9 cellular contexts compared by ENCODE assay signal in the genomic region with DNA sequence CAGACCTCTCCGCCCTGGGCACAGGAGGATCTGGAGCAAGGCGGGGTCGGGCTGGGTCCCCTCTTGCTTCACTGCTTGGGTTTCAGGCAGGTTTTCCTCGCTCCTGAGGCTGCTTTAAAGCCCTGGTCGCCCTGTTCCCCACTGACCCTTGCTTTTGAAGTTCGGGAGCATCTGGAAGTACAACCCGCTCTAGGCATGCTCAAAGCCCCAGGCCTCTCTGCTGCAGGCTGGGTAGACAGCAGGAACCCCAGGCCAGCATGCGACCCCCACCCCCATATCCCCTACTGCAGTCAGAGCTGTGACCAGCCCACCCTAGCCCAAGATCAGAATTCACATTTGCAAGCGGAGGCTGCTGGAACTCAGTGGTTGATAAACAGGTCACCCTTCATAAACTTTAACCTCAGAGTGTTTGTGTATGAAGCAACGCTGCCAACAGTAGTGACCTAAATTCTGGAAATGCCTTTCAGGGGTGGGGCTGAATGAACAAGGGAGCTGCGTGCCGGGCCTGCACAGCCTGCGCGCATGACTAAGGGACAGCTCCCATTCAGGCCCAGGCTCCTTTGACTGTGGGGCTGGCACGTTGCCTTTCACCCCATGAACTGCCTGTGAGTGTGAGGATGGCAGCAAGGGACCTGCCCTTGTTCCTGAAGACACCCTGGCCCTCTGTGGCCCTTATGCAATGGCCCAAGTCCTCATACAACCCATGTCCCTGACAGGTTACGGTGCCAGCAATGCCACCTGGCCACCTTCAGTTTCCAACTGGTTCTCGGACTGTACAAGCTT. TPM values are rescaled to one million over a fixed set of nuclear protein-coding genes. Genes with fewer than 3 reads are reported as not detected.
DNase-seq lines count a peak whose midpoint lies in the region; ATAC-seq, FAIRE-seq and TF ChIP-seq lines count a peak whose summit lies in the region.
"Had no signal": no experiment of that assay in that cellular context is flagged by ENCODE, and none has a peak within 500 bp of the region (broad histone marks: within the 10 kb centered on the region; RNA-seq: fewer than 3 reads in every experiment).

No MANE protein-coding gene starts in this region.

- no peak for TF ChIP-seq RAD21 in HepG2 (CRISPR knock-in tag; IDR thresholded peaks at IDR 0.05)

- H3K4me1 ChIP-seq in HUES48 (ENCODE audit: control insufficient read depth, insufficient read depth, low read length) (peaks cover 21% of the 10 kb centered on the region), HepG2 (ENCODE audit: insufficient read depth, low read length) (peaks cover 76% of the 10 kb centered on the region), upper lobe of left lung (peaks cover 25 to 47% (median 30%) of the 10 kb centered on the region in 4 donors)

- peaks cover 6% of the 10 kb centered on the region for H3K27me3 Mint-ChIP-seq in activated naive CD8-positive, alpha-beta T cell treated with anti-CD3 and anti-CD28 coated beads, Interleukin-2, amount 50 U/mL, for 24 hours

- TF ChIP-seq POLR2A in HepG2 (IDR thresholded peaks at IDR 0.05; ENCODE audit: insufficient read depth in 1 of 2, low read depth in 2 of 2, low read length in 2 of 2) (peak; percentile 27 to 60; a peak in 3 of 4 replicates), upper lobe of left lung (IDR thresholded peaks at IDR 0.05) (peak in 1 of 4 donors; percentile 39)

- TF ChIP-seq EP300 in HepG2 (IDR thresholded peaks at IDR 0.05; ENCODE audit: low read depth in 2 of 2, low read length in 2 of 2): peak; percentile 57 to 90; a peak in 3 of 4 replicates
- TF ChIP-seq EP300 in HepG2 (CRISPR knock-in tag; IDR thresholded peaks at IDR 0.05; ENCODE audit: borderline replicate concordance): peak; percentile 88
- peak in 2 of 4 donors; percentile 61 to 88 for TF ChIP-seq EP300 in upper lobe of left lung (IDR thresholded peaks at IDR 0.05)

- TF ChIP-seq CTCF in HepG2 (CRISPR knock-in tag; IDR thresholded peaks at IDR 0.05) (no peak; the same call in 1 of the 2 replicates), upper lobe of left lung (IDR thresholded peaks at IDR 0.05) (no peak)

- in situ Hi-C loops in HepG2 (cut with HindIII; ENCODE audit: extremely low pct_ligation_motif_present, low pct_unique_long_range_greater_than_20kb): no loop called here

- H3K4me1 Mint-ChIP-seq in activated naive CD8-positive, alpha-beta T cell treated with anti-CD3 and anti-CD28 coated beads, Interleukin-2, amount 50 U/mL, for 24 hours: peaks cover 24% of the 10 kb centered on the region

- H3K79me2 ChIP-seq in HepG2 (ENCODE audit: insufficient read depth, low read length): no peaks in the 10 kb centered on the region

- H3K27ac Mint-ChIP-seq in activated naive CD8-positive, alpha-beta T cell treated with anti-CD3 and anti-CD28 coated beads, Interleukin-2, amount 50 U/mL, for 24 hours: no peak overlapping the region

- H3K9ac ChIP-seq in HUES48 (ENCODE audit: low read depth, low read length) (no peak overlapping the region), HepG2 (ENCODE audit: insufficient read depth, low read depth, low read length) (peak overlapping the region; percentile 84)

- H3K9me3 Mint-ChIP-seq in activated naive CD8-positive, alpha-beta T cell treated with anti-CD3 and anti-CD28 coated beads, Interleukin-2, amount 50 U/mL, for 24 hours: no peaks in the 10 kb centered on the region

- 7% methylated on average over 9 of the region's 17 CpGs for WGBS in HepG2 (ENCODE audit: low lambda C conversion rate)
- 50 to 81% methylated on average over 3 to 16 of the region's 17 CpGs for WGBS in upper lobe of left lung, 2 donors

- no peaks in the 10 kb centered on the region for H3K27me3 ChIP-seq in HUES48 (ENCODE audit: control insufficient read depth, insufficient read depth, low read length)
- no peaks in the 10 kb centered on the region for H3K27me3 ChIP-seq in HepG2 (ENCODE audit: control insufficient read depth in 1 of 2, insufficient read depth in 2 of 2, low read length in 2 of 2)
- H3K27me3 ChIP-seq in upper lobe of left lung: no peaks in the 10 kb centered on the region

- H3K4me3 ChIP-seq in HUES48 (ENCODE audit: low read depth, low read length): no peak overlapping the region
- peak overlapping the region; percentile 49 to 69 (median 49); a peak in 5 of 6 replicates for H3K4me3 ChIP-seq in HepG2 (replicated peaks in 1 of 3; ENCODE audit: insufficient read depth in 1 of 3, low read depth in 2 of 3, low read length in 3 of 3)
- H3K4me3 ChIP-seq in upper lobe of left lung: no peak overlapping the region

- H3K9me3 ChIP-seq in HUES48 (ENCODE audit: control insufficient read depth, insufficient read depth, low read length) (no peaks in the 10 kb centered on the region), HepG2 (ENCODE audit: low read length) (no peaks in the 10 kb centered on the region), upper lobe of left lung (no peaks in the 10 kb centered on the region)

- BruUV-seq in HepG2 (replicated peaks; lab: Mats Ljungman, UMichigan): no TSS peak

- no peaks in the 10 kb centered on the region for H4K20me1 ChIP-seq in HepG2 (ENCODE audit: insufficient read depth, low read length)

- peak; percentile 93 for ATAC-seq in HepG2
- peak; percentile 91 to 95 for ATAC-seq in upper lobe of left lung (ENCODE audit: low FRiP score in 2 of 2)
- no peak for ATAC-seq in activated naive CD8-positive, alpha-beta T cell treated with anti-CD3 and anti-CD28 coated beads, Interleukin-2, amount 50 U/mL, for 24 hours
- no peak for ATAC-seq in GM21825 (IDR thresholded peaks at IDR 0.05; ENCODE audit: unreplicated experiment)
- no peak for ATAC-seq in HG03095 (IDR thresholded peaks at IDR 0.05; ENCODE audit: unreplicated experiment)

- H3K36me3 ChIP-seq in HUES48 (ENCODE audit: control insufficient read depth, insufficient read depth, low read length) (no peaks in the 10 kb centered on the region), HepG2 (replicated peaks in 1 of 2; ENCODE audit: control insufficient read depth in 1 of 2, insufficient read depth in 2 of 2, low read length in 2 of 2) (no peaks in the 10 kb centered on the region), upper lobe of left lung (no peaks in the 10 kb centered on the region)

- FAIRE-seq in HepG2 (lab: Jason Lieb, UNC): peak; percentile 95

- no peaks in the 10 kb centered on the region for H3K36me3 Mint-ChIP-seq in activated naive CD8-positive, alpha-beta T cell treated with anti-CD3 and anti-CD28 coated beads, Interleukin-2, amount 50 U/mL, for 24 hours (ENCODE audit: low read depth)

- peak overlapping the region; percentile 92 for H3K4me2 ChIP-seq in HepG2 (ENCODE audit: low read depth, low read length)

- CTCF ChIA-PET in HepG2 (lab: Yijun Ruan, JAX; ENCODE audit: low intra/inter-chr PET ratio, low total read pairs): no interaction called here

- DNase-seq in HepG2 (ENCODE audit: low spot score): peak; percentile 96
- DNase-seq in upper lobe of left lung: peak; percentile 88 to 96
- no peak for DNase-seq in activated naive CD8-positive, alpha-beta T cell treated with anti-CD3 and anti-CD28 coated beads, Interleukin-2, amount 50 U/mL, for 24 hours
- DNase-seq in NCI-H524 (lab: John Stamatoyannopoulos, UW): no peak

- H2AFZ ChIP-seq in HepG2 (ENCODE audit: low read length): no peak overlapping the region

- intact Hi-C loops in HepG2 (cut with micrococcal nuclease; ENCODE audit: unreplicated experiment): loop anchor here (1.0 kb wide), 1 partner anchor 111 kb away; no protein-coding TSS in a partner anchor

- no peak overlapping the region for H3K4me3 Mint-ChIP-seq in activated naive CD8-positive, alpha-beta T cell treated with anti-CD3 and anti-CD28 coated beads, Interleukin-2, amount 50 U/mL, for 24 hours

- POLR2A ChIA-PET in HepG2 (lab: Yijun Ruan, JAX): interaction anchor here (0.6 to 2.1 kb wide), 17 partner anchors 11 to 167 kb away, joined by 3 to 25 read pairs (median 5); partner anchors contain the start of gene UPF2

- peak overlapping the region; percentile 80 for H3K27ac ChIP-seq in HUES48 (ENCODE audit: low read depth, low read length)
- H3K27ac ChIP-seq in cingulate gyrus (ENCODE audit: low read depth, low read length): peak overlapping the region; percentile 29
- peak overlapping the region; percentile 94 for H3K27ac ChIP-seq in HepG2 (ENCODE audit: extremely low read length, insufficient read depth, low read length)
- H3K27ac ChIP-seq in upper lobe of left lung: peak overlapping the region; percentile 77 to 83 (median 80)
- H3K27ac ChIP-seq: HL-60 had no signal

TF ChIP-seq in HepG2, 621 proteins besides CTCF, POLR2A, EP300 and RAD21 (continues in another document):
- TF ChIP-seq KDM5A (IDR thresholded peaks at IDR 0.05; ENCODE audit: borderline replicate concordance, low read length) (0 out of 2 replicates have a peak, but pooled peaks have one; percentile 30), ZNF781 (CRISPR knock-in tag; IDR thresholded peaks at IDR 0.05; ENCODE audit: borderline replicate concordance, not compliant biosample characterization) (no peak), ZMYM4 (CRISPR knock-in tag; IDR thresholded peaks at IDR 0.05) (peak; percentile 78), ZNF331 (CRISPR knock-in tag; IDR thresholded peaks at IDR 0.05) (peak; percentile 88), IRF2 (CRISPR knock-in tag; IDR thresholded peaks at IDR 0.05) (peak; percentile 81), FOXP1 (IDR thresholded peaks at IDR 0.05) (no peak), FOXP1 (CRISPR knock-in tag; IDR thresholded peaks at IDR 0.05) (peak; percentile 84)

RNA-seq across cellular contexts. Expression of gene PROSER2, which starts 52.5 kb away (rescaled TPM):
- total RNA-seq in HepG2 (2016; rRNA removed; fragmentation: Illumina TruSeq; extraction: Trizol) (6.7 and 6.9 TPM in 2 replicates), upper lobe of left lung (10 to 100 TPM; 19.8 to 64.5 (median 24.7) TPM)
- 2.0 and 2.7 TPM in 2 replicates for total RNA-seq in HepG2 (2016; cell fraction: cytosol; rRNA removed; fragmentation: Illumina TruSeq; extraction: Trizol; ENCODE audit: low read depth)
- total RNA-seq in HepG2 (2016; cell fraction: insoluble cytoplasmic fraction; rRNA removed; fragmentation: Illumina TruSeq; extraction: Trizol): 6.3 and 8.2 TPM in 2 replicates
- total RNA-seq in HepG2 (2016; cell fraction: membrane; rRNA removed; fragmentation: Illumina TruSeq; extraction: Trizol): 4.6 and 5.4 TPM in 2 replicates
- total RNA-seq in HepG2 (2016; cell fraction: nucleus; rRNA removed; fragmentation: Illumina TruSeq; extraction: Trizol): 3.8 and 5.3 TPM in 2 replicates
- polyA plus RNA-seq in HepG2 (2011; rRNA removed): 6.7 and 7.7 TPM in 2 replicates
- 3.6 and 5.9 TPM in 2 replicates for polyA plus RNA-seq in HepG2 (2011; cell fraction: cytosol; rRNA removed)
- 8.5 and 8.6 TPM in 2 replicates for polyA plus RNA-seq in HepG2 (2011; cell fraction: nucleus; rRNA removed)
- 7.3 and 12.4 TPM in 2 replicates for polyA plus RNA-seq in HepG2 (2012)
- 1.9 TPM in 2 replicates for polyA plus RNA-seq in HepG2 (2016; cell fraction: cytosol; fragmentation: Illumina TruSeq; extraction: Trizol; ENCODE audit: low read depth)
- 7.7 and 8.0 TPM in 2 replicates for polyA plus RNA-seq in HepG2 (2016; cell fraction: insoluble cytoplasmic fraction; fragmentation: Illumina TruSeq; extraction: Trizol; ENCODE audit: low read depth)
- polyA plus RNA-seq in HepG2 (2016; cell fraction: membrane; fragmentation: Illumina TruSeq; extraction: Trizol; ENCODE audit: low read depth): 2.9 and 3.7 TPM in 2 replicates
- 6.8 and 10.0 TPM in 2 replicates for polyA plus RNA-seq in HepG2 (2016; cell fraction: nucleus; fragmentation: Illumina TruSeq; extraction: Trizol; ENCODE audit: insufficient read depth, low read depth)
- polyA minus RNA-seq in HepG2 (2011; rRNA and poly(A)+ RNA removed; ENCODE audit: low replicate concordance): 6.3 and 10.2 TPM in 2 replicates
- 5.3 and 6.1 TPM in 2 replicates for polyA minus RNA-seq in HepG2 (2011; cell fraction: cytosol; rRNA and poly(A)+ RNA removed)
- polyA minus RNA-seq in HepG2 (2011; cell fraction: nucleus; rRNA and poly(A)+ RNA removed): 6.1 and 8.0 TPM in 2 replicates

Comparison
In these comparisons a context has a peak if more than half of its experiments do, and no peak if none do; other contexts are left out.
1. H3K27ac ChIP-seq: peak in every context shown above with its lines; median percentile 94 in HepG2; 80 in upper lobe of left lung; 80 in HUES48; 29 in cingulate gyrus.
2. H3K4me3 ChIP-seq: peak in HepG2 (3 of 3); none in HUES48 (single experiment) and upper lobe of left lung (0 of 4).
3. ATAC-seq: peak in HepG2 (single experiment) and upper lobe of left lung (2 of 2); none in activated naive CD8-positive, alpha-beta T cell treated with anti-CD3 and anti-CD28 coated beads, Interleukin-2, amount 50 U/mL, for 24 hours (single experiment), GM21825 (single experiment) and HG03095 (single experiment).
4. DNase-seq: peak in HepG2 (single experiment) and upper lobe of left lung (2 of 2); none in activated naive CD8-positive, alpha-beta T cell treated with anti-CD3 and anti-CD28 coated beads, Interleukin-2, amount 50 U/mL, for 24 hours (single experiment) and NCI-H524 (0 of 2).